ENCODE assay signal across 8 cellular contexts in the genomic region with DNA sequence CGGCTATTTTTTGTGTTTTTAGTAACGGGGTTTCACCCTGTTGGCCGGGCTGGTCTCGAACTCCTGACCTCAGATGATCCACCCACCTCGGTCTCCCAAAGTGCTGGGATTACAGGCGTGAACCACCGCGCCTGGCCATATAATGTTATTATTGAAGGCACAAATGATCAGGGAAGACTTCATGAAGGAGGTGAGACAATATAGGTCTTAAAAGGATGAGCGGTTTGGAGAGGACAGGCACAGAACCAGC. TPM values are rescaled to one million over a fixed set of nuclear protein-coding genes. Genes with fewer than 3 reads are reported as not detected.
DNase-seq lines count a peak whose midpoint lies in the region; ATAC-seq and TF ChIP-seq lines count a peak whose summit lies in the region.
"Not testable (repeated sequence)": the region's sequence is repeated elsewhere in the genome, so short reads cannot be mapped to it uniquely, and the experiment has no call there.

No MANE protein-coding gene starts in this region.

- TF ChIP-seq CTCF in GM06990 (IDR thresholded peaks at IDR 0.05; ENCODE audit: insufficient read depth, low read length, poor library complexity, severe bottlenecking); activated B cell treated with CpG ODN at 0.5 μM for 24 hours (IDR thresholded peaks at IDR 0.05); epithelial cell of proximal tubule (conservative IDR thresholded peaks at IDR 0.05; ENCODE audit: low read depth, low read length); lower lobe of right lung (IDR thresholded peaks at IDR 0.05); tibial nerve (IDR thresholded peaks at IDR 0.05): not testable (repeated sequence)

- H3K9me3 ChIP-seq in HUES64 (ENCODE audit: insufficient read depth, low read depth, low read length); lower lobe of right lung; tibial nerve: not testable (repeated sequence)

- H3K36me3 ChIP-seq in GM06990 (ENCODE audit: control insufficient read depth, insufficient read depth, low read length); lower lobe of right lung; rectal smooth muscle tissue (ENCODE audit: control insufficient read depth, insufficient read depth, low read length); tibial nerve: not testable (repeated sequence)
- H3K36me3 ChIP-seq in HUES64 (ENCODE audit: insufficient read depth, low read length), result peaks cover 16% of the 10 kb centered on the region

- DNase-seq in GM06990 (ENCODE audit: extremely low read depth, insufficient read length); activated B cell treated with CpG ODN at 0.5 μM for 24 hours; activated naive CD8-positive, alpha-beta T cell treated with anti-CD3 and anti-CD28 coated beads, Interleukin-2, amount 10 ng/mL, durations not matched to agents 7 days and 5 days; epithelial cell of proximal tubule (ENCODE audit: low read depth); tibial nerve (ENCODE audit: low spot score in 2 of 2): not testable (repeated sequence)
- peak; percentile 53 for DNase-seq in lower lobe of right lung

- not testable (repeated sequence) for TF ChIP-seq EP300 in tibial nerve (IDR thresholded peaks at IDR 0.05)

- H3K4me3 ChIP-seq in GM06990 (replicated peaks; ENCODE audit: low read depth, low read length), result peak overlapping the region; percentile 47
- H3K4me3 ChIP-seq in HUES64 (ENCODE audit: low read length), result peak overlapping the region; percentile 93
- peak overlapping the region; percentile 39 for H3K4me3 ChIP-seq in epithelial cell of proximal tubule (ENCODE audit: low read depth, low read length)
- H3K4me3 ChIP-seq in lower lobe of right lung, result peak overlapping the region; percentile 95
- H3K4me3 ChIP-seq in rectal smooth muscle tissue (ENCODE audit: low read length), result peak overlapping the region; percentile 44
- peak overlapping the region; percentile 60 to 92 (median 72) for H3K4me3 ChIP-seq in tibial nerve

- peak overlapping the region; percentile 100 for H3K4me3 Mint-ChIP-seq in activated B cell treated with CpG ODN at 0.5 μM for 24 hours
- H3K4me3 Mint-ChIP-seq in activated naive CD8-positive, alpha-beta T cell treated with anti-CD3 and anti-CD28 coated beads, Interleukin-2, amount 10 ng/mL, durations not matched to agents 7 days and 5 days, result peak overlapping the region; percentile 100

- not testable (repeated sequence) for ATAC-seq in activated B cell treated with CpG ODN at 0.5 μM for 24 hours (ENCODE audit: low read depth); activated naive CD8-positive, alpha-beta T cell treated with anti-CD3 and anti-CD28 coated beads, Interleukin-2, amount 10 ng/mL, durations not matched to agents 7 days and 5 days (ENCODE audit: low read depth); lower lobe of right lung

- H3K4me1 ChIP-seq in HUES64 (ENCODE audit: insufficient read depth, low read length) (peaks cover 25% of the 10 kb centered on the region), lower lobe of right lung (peaks cover 34% of the 10 kb centered on the region), rectal smooth muscle tissue (ENCODE audit: control insufficient read depth, insufficient read depth, low read length) (peaks cover 12% of the 10 kb centered on the region), tibial nerve (peaks cover 0 to 40% (median 17%) of the 10 kb centered on the region in 4 donors)

- CTCF ChIA-PET in activated B cell treated with CpG ODN at 0.5 μM for 24 hours (lab: Charles Lee), result interaction anchor here (0.6 to 1.6 kb wide), 9 partner anchors 24 to 260 kb away, joined by 3 to 16 read pairs (median 3); no protein-coding TSS in a partner anchor

- peak overlapping the region; percentile 72 for H3K27ac Mint-ChIP-seq in activated B cell treated with CpG ODN at 0.5 μM for 24 hours
- peak overlapping the region; percentile 100 for H3K27ac Mint-ChIP-seq in activated naive CD8-positive, alpha-beta T cell treated with anti-CD3 and anti-CD28 coated beads, Interleukin-2, amount 10 ng/mL, durations not matched to agents 7 days and 5 days

- not testable (repeated sequence) for H3K9me3 Mint-ChIP-seq in activated B cell treated with CpG ODN at 0.5 μM for 24 hours; activated naive CD8-positive, alpha-beta T cell treated with anti-CD3 and anti-CD28 coated beads, Interleukin-2, amount 10 ng/mL, durations not matched to agents 7 days and 5 days

- not testable (repeated sequence) for H3K27me3 ChIP-seq in GM06990 (replicated peaks; ENCODE audit: control insufficient read depth, insufficient read depth, low read length); HUES64 (ENCODE audit: insufficient read depth, low read length); lower lobe of right lung (ENCODE audit: low read depth); rectal smooth muscle tissue (ENCODE audit: control insufficient read depth, insufficient read depth, low read length); tibial nerve

- not testable (repeated sequence) for H3K9ac ChIP-seq in HUES64 (ENCODE audit: low read depth, low read length); rectal smooth muscle tissue (ENCODE audit: low read length)

- TF ChIP-seq POLR2A in tibial nerve (IDR thresholded peaks at IDR 0.05), result not testable (repeated sequence)

- peaks cover 18% of the 10 kb centered on the region for H3K36me3 Mint-ChIP-seq in activated B cell treated with CpG ODN at 0.5 μM for 24 hours (ENCODE audit: low read depth)
- peaks cover 14% of the 10 kb centered on the region for H3K36me3 Mint-ChIP-seq in activated naive CD8-positive, alpha-beta T cell treated with anti-CD3 and anti-CD28 coated beads, Interleukin-2, amount 10 ng/mL, durations not matched to agents 7 days and 5 days

- intact Hi-C loops in activated B cell treated with CpG ODN at 0.5 μM for 24 hours (cut with micrococcal nuclease), result loop anchor here (1.0 to 5.0 kb wide), 8 partner anchors 32 to 1901 kb away; partner anchors contain the start of genes CCT7, EXOC6B, MCEE and MPHOSPH10
- intact Hi-C loops in lower lobe of right lung (cut with DNase I), result not testable (repeated sequence)

- not testable (repeated sequence) for H3K27ac ChIP-seq in HUES64 (ENCODE audit: low read depth, low read length); rectal smooth muscle tissue (ENCODE audit: low read depth, low read length)
- H3K27ac ChIP-seq in lower lobe of right lung, result peak overlapping the region; percentile 97
- peak overlapping the region in 2 of 4 donors; percentile 77 to 93 for H3K27ac ChIP-seq in tibial nerve

- peaks cover 37% of the 10 kb centered on the region for H3K4me1 Mint-ChIP-seq in activated B cell treated with CpG ODN at 0.5 μM for 24 hours
- peaks cover 16% of the 10 kb centered on the region for H3K4me1 Mint-ChIP-seq in activated naive CD8-positive, alpha-beta T cell treated with anti-CD3 and anti-CD28 coated beads, Interleukin-2, amount 10 ng/mL, durations not matched to agents 7 days and 5 days

- H3K27me3 Mint-ChIP-seq in activated B cell treated with CpG ODN at 0.5 μM for 24 hours, result not testable (repeated sequence)
- peaks cover 14% of the 10 kb centered on the region for H3K27me3 Mint-ChIP-seq in activated naive CD8-positive, alpha-beta T cell treated with anti-CD3 and anti-CD28 coated beads, Interleukin-2, amount 10 ng/mL, durations not matched to agents 7 days and 5 days

- 39% methylated on average over 9 of the region's 9 CpGs for WGBS in HUES64
- 4 to 6% methylated on average over 9 of the region's 9 CpGs for WGBS in tibial nerve, 2 donors

- POLR2A ChIA-PET in activated B cell treated with CpG ODN at 0.5 μM for 24 hours (lab: Charles Lee), result interaction anchor here (0.6 to 2.2 kb wide), 16 partner anchors 9 to 1705 kb away, joined by 3 to 27 read pairs (median 6); partner anchors contain the start of genes C2orf42, MCEE, MPHOSPH10 and NAGK
- POLR2A ChIA-PET in activated naive CD8-positive, alpha-beta T cell treated with anti-CD3 and anti-CD28 coated beads, Interleukin-2, amount 10 ng/mL, durations not matched to agents 7 days and 5 days (lab: Charles Lee), result interaction anchor here (0.6 to 2.6 kb wide), 10 partner anchors 9 to 1375 kb away, joined by 3 to 10 read pairs (median 4); partner anchors contain the start of genes MPHOSPH10, NAGK and PAIP2B

RNA-seq across cellular contexts. Expression of gene ZNF638, which starts 0.3 kb away (rescaled TPM):
- 81.1 TPM for polyA plus RNA-seq in HUES64 (2013, experiment 1 of 2)
- 93.8 TPM for polyA plus RNA-seq in HUES64 (2013, experiment 2 of 2)
- total RNA-seq in activated B cell treated with CpG ODN at 0.5 μM for 24 hours (125 and 152 TPM in 2 replicates), epithelial cell of proximal tubule (67.7 and 69.0 TPM in 2 replicates), lower lobe of right lung (115 TPM), tibial nerve (100 to 1,000 TPM; 202 to 286 (median 252) TPM)
- 100 to 1,000 TPM in 1 of 2 experiments, 10 to 100 TPM in 1; 99.1 to 101 TPM for total RNA-seq in activated naive CD8-positive, alpha-beta T cell treated with anti-CD3 and anti-CD28 coated beads, Interleukin-2, amount 10 ng/mL, durations not matched to agents 7 days and 5 days

Comparison
In these comparisons a context has a peak if more than half of its experiments do, and no peak if none do; other contexts are left out.
1. H3K4me3 ChIP-seq: peak in every context shown above with its lines; median percentile 95 in lower lobe of right lung; 93 in HUES64; 72 in tibial nerve; 47 in GM06990; 44 in rectal smooth muscle tissue; 39 in epithelial cell of proximal tubule.